ENCODE assay signal across 8 cellular contexts in the genomic region with DNA sequence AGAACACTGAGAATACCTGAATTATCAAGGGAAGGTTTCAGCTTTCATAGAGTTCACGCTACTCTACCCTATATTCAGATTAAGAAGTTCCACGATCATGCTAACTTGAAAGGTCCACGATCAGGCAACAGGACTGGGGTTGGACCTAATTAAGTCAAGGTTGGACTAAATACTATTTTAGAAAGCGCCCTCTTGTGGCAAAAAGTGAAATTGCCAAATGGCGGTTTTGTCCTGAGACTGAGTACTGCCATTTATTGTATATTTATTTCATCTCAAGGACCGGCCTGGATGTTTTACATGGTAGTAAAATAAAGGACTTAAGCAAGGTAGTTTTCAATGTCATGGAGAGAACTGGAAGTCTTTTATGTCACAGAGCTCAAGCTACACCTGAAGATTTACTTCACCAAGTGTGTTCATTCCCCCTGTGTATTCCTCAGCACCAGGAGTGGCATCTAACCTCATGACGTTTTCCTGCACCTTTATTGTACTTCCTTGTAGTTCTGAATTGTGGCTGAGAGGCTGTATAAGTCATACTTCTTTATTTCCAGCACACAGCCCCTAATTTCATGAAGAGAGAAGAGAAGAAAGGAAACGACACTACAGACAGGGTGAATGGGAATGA. TPM values are rescaled to one million over a fixed set of nuclear protein-coding genes. Genes with fewer than 3 reads are reported as not detected.
DNase-seq lines count a peak whose midpoint lies in the region; ATAC-seq and TF ChIP-seq lines count a peak whose summit lies in the region.

No MANE protein-coding gene starts in this region.

- POLR2A ChIA-PET in HEK293T (lab: Yijun Ruan, JAX), result no interaction called here

- peak; percentile 62 for DNase-seq in EH (ENCODE audit: low read depth)
- peak; percentile 53 for DNase-seq in HEK293T (ENCODE audit: extremely low spot score)
- peak; percentile 38 for DNase-seq in NT2/D1 (ENCODE audit: low read depth, low spot score)
- DNase-seq in activated T-cell treated with anti-CD3 and anti-CD28 coated beads for 24 hours (ENCODE audit: low read depth), result peak; percentile 39
- DNase-seq in fibroblast of the conjunctiva (ENCODE audit: low read depth), result peak; percentile 40
- DNase-seq in renal cortical epithelial cell (ENCODE audit: low read depth), result peak; percentile 44
- DNase-seq in sigmoid colon, result no peak

- H3K4me3 ChIP-seq in NT2/D1 (ENCODE audit: insufficient read length, low read depth) (no peak overlapping the region), sigmoid colon (no peak overlapping the region)

- no peak overlapping the region for H3K9ac ChIP-seq in NT2/D1 (ENCODE audit: insufficient read length, low read depth)

- no peak for TF ChIP-seq POLR2A in sigmoid colon (IDR thresholded peaks at IDR 0.05)

- intact Hi-C loops in sigmoid colon (cut with DNase I), result no loop called here

- H3K27me3 ChIP-seq in NT2/D1 (ENCODE audit: insufficient read depth, insufficient read length) (no peaks in the 10 kb centered on the region), sigmoid colon (peaks cover 0 to 4% (median 0%) of the 10 kb centered on the region in 3 donors)

- CTCF ChIA-PET in HEK293T (lab: Yijun Ruan, JAX), result interaction anchor here (1.0 to 1.3 kb wide), 2 partner anchors 80 to 809 kb away, joined by 3 read pairs; no protein-coding TSS in a partner anchor

- no peak for TF ChIP-seq EP300 in sigmoid colon (IDR thresholded peaks at IDR 0.05)

- H3K9me3 ChIP-seq in NT2/D1 (ENCODE audit: insufficient read depth, low read length), result no peaks in the 10 kb centered on the region
- H3K9me3 ChIP-seq in sigmoid colon, result no peaks in the 10 kb centered on the region

- peak in 2 of 4 experiments; percentile 20 to 26 for TF ChIP-seq CTCF in sigmoid colon (IDR thresholded peaks at IDR 0.05)

- no peaks in the 10 kb centered on the region for H3K4me1 ChIP-seq in NT2/D1 (ENCODE audit: insufficient read depth, insufficient read length)
- no peaks in the 10 kb centered on the region for H3K4me1 ChIP-seq in sigmoid colon

- H3K36me3 ChIP-seq in NT2/D1 (ENCODE audit: insufficient read depth, insufficient read length, low read length), result no peaks in the 10 kb centered on the region
- no peaks in the 10 kb centered on the region for H3K36me3 ChIP-seq in sigmoid colon

- no peak for ATAC-seq in HG02610 (IDR thresholded peaks at IDR 0.05; ENCODE audit: unreplicated experiment)

- 15 to 26% methylated on average over 8 of the region's 8 CpGs for WGBS in sigmoid colon, 2 donors

- no peak overlapping the region for H3K27ac ChIP-seq in sigmoid colon

TF ChIP-seq in HEK293T, 16 proteins besides CTCF, POLR2A, EP300 and RAD21:
- TF ChIP-seq CTBP1 (IDR thresholded peaks at IDR 0.05; ENCODE audit: borderline replicate concordance) (no peak), HDGF (IDR thresholded peaks at IDR 0.05; ENCODE audit: borderline replicate concordance) (no peak), L3MBTL2 (conservative IDR thresholded peaks at IDR 0.05) (no peak), ARNT (IDR thresholded peaks at IDR 0.05) (no peak), NFRKB (IDR thresholded peaks at IDR 0.05) (no peak), FOXA1 (IDR thresholded peaks at IDR 0.05) (no peak), SP1 (IDR thresholded peaks at IDR 0.05) (no peak), BHLHE40 (IDR thresholded peaks at IDR 0.05; ENCODE audit: borderline replicate concordance) (no peak), ZNF384 (IDR thresholded peaks at IDR 0.05) (no peak), TARDBP (IDR thresholded peaks at IDR 0.05) (no peak), FOXM1 (IDR thresholded peaks at IDR 0.05; ENCODE audit: borderline replicate concordance) (no peak), FOXK2 (IDR thresholded peaks at IDR 0.05) (no peak), SUZ12 (IDR thresholded peaks at IDR 0.05) (no peak), ELF4 (IDR thresholded peaks at IDR 0.05) (no peak)

RNA-seq across cellular contexts. Expression of gene SRD5A2, which starts 56.8 kb away (rescaled TPM):
- total RNA-seq in renal cortical epithelial cell, result 0.20 TPM in 1 of 2 replicates, not detected in the other
- total RNA-seq in sigmoid colon, result not detected
- under 1 TPM in 1 of 3 donors, not detected in 2; 0.01 TPM for polyA plus RNA-seq in sigmoid colon
